15 cellular contexts compared by ENCODE assay signal in genomic region chr17:39852239-39852638, GRCh38. TPM values are rescaled to one million over a fixed set of nuclear protein-coding genes. Genes with fewer than 3 reads are reported as not detected.
DNase-seq lines count a peak whose midpoint lies in the region; ATAC-seq and TF ChIP-seq lines count a peak whose summit lies in the region.
"Had no signal": no experiment of that assay in that cellular context is flagged by ENCODE, and none has a peak within 500 bp of the region (broad histone marks: within the 10 kb centered on the region; RNA-seq: fewer than 3 reads in every experiment).

No MANE protein-coding gene starts in this region.

- H3K27ac ChIP-seq in CD4-positive, alpha-beta T cell (ENCODE audit: low read depth, low read length): no peak overlapping the region
- H3K27ac ChIP-seq in GM23248: no peak overlapping the region
- H3K27ac ChIP-seq: left ventricle myocardium inferior, prostate gland, VCaP had no signal

- peak overlapping the region; percentile 18 for H3K27ac Mint-ChIP-seq in CD4-positive, alpha-beta T cell
- H3K27ac Mint-ChIP-seq in T-cell: peak overlapping the region; percentile 78 to 79
- H3K27ac Mint-ChIP-seq in central memory CD8-positive, alpha-beta T cell (ENCODE audit: low read depth): peak overlapping the region; percentile 47
- no peak overlapping the region for H3K27ac Mint-ChIP-seq in glutamatergic neuron (ENCODE audit: unreplicated experiment)
- H3K27ac Mint-ChIP-seq: brain had no signal

- H3K4me1 Mint-ChIP-seq in CD4-positive, alpha-beta T cell (ENCODE audit: low read depth): peaks cover 55% of the 10 kb centered on the region
- H3K4me1 Mint-ChIP-seq in T-cell (peaks cover 63 to 65% (median 63%) of the 10 kb centered on the region in 3 donors), glutamatergic neuron (ENCODE audit: low read depth, unreplicated experiment) (peaks cover 3% of the 10 kb centered on the region)
- peaks cover 43% of the 10 kb centered on the region for H3K4me1 Mint-ChIP-seq in central memory CD8-positive, alpha-beta T cell
- H3K4me1 Mint-ChIP-seq: brain had no signal

- no peak overlapping the region for H3K4me3 ChIP-seq in GM23248
- H3K4me3 ChIP-seq: left ventricle myocardium inferior, prostate gland had no signal

- H3K9me3 Mint-ChIP-seq in CD4-positive, alpha-beta T cell: no peaks in the 10 kb centered on the region
- H3K9me3 Mint-ChIP-seq in T-cell: no peaks in the 10 kb centered on the region
- no peaks in the 10 kb centered on the region for H3K9me3 Mint-ChIP-seq in central memory CD8-positive, alpha-beta T cell
- no peaks in the 10 kb centered on the region for H3K9me3 Mint-ChIP-seq in glutamatergic neuron (ENCODE audit: unreplicated experiment)

- H3F3A ChIP-seq in GM23248 (ENCODE audit: insufficient read depth): no peaks in the 10 kb centered on the region

- H4K20me1 ChIP-seq in GM23248 (ENCODE audit: insufficient read depth): no peaks in the 10 kb centered on the region

- H3K27me3 ChIP-seq in CD4-positive, alpha-beta T cell (ENCODE audit: control insufficient read depth, insufficient read depth, low read length): no peaks in the 10 kb centered on the region
- peaks cover 59% of the 10 kb centered on the region for H3K27me3 ChIP-seq in GM23248 (replicated peaks; ENCODE audit: insufficient read depth)

- H3K9me3 ChIP-seq in CD4-positive, alpha-beta T cell (ENCODE audit: control insufficient read depth, low read length): no peaks in the 10 kb centered on the region
- H3K9me3 ChIP-seq in GM23248 (ENCODE audit: low read depth): no peaks in the 10 kb centered on the region
- H3K9me3 ChIP-seq: left ventricle myocardium inferior, prostate gland had no signal

- no peaks in the 10 kb centered on the region for H3K27me3 Mint-ChIP-seq in CD4-positive, alpha-beta T cell
- no peaks in the 10 kb centered on the region for H3K27me3 Mint-ChIP-seq in T-cell
- no peaks in the 10 kb centered on the region for H3K27me3 Mint-ChIP-seq in central memory CD8-positive, alpha-beta T cell
- H3K27me3 Mint-ChIP-seq in glutamatergic neuron (ENCODE audit: unreplicated experiment): no peaks in the 10 kb centered on the region

- no peak overlapping the region for H3K4me3 Mint-ChIP-seq in CD4-positive, alpha-beta T cell
- H3K4me3 Mint-ChIP-seq in T-cell: peak overlapping the region; percentile 2 to 22 (median 11)
- peak overlapping the region; percentile 26 for H3K4me3 Mint-ChIP-seq in central memory CD8-positive, alpha-beta T cell
- no peak overlapping the region for H3K4me3 Mint-ChIP-seq in glutamatergic neuron (ENCODE audit: unreplicated experiment)
- H3K4me3 Mint-ChIP-seq: brain had no signal

- POLR2A ChIA-PET in CD4-positive, alpha-beta T cell (lab: Charles Lee): interaction anchor here (0.8 to 1.5 kb wide), 4 partner anchors 33 to 97 kb away, joined by 3 to 9 read pairs (median 6); no protein-coding TSS in a partner anchor
- POLR2A ChIA-PET in T-cell (lab: Charles Lee): interaction anchor here (0.5 to 0.7 kb wide), 2 partner anchors 11 to 41 kb away, joined by 3 read pairs; no protein-coding TSS in a partner anchor

- WGBS in GM23248 (ENCODE audit: low coverage in 1 of 2, low lambda C conversion rate in 2 of 2, missing lambda C conversion rate in 2 of 2), 2 experiments: 23 to 25% methylated on average over 3 of the region's 3 CpGs

- no peak for DNase-seq in CD4-positive, alpha-beta T cell
- DNase-seq in GM10266 (ENCODE audit: extremely low spot score) (peak; percentile 29), T-cell (no peak), DMS79 (lab: John Stamatoyannopoulos, UW) (no peak), GM23248 (no peak), glutamatergic neuron (no peak)
- no peak for DNase-seq in central memory CD8-positive, alpha-beta T cell (ENCODE audit: low spot score in 2 of 2)
- DNase-seq: DMS79 treated with DMSO at 0.1 percent for 48 hours, left ventricle myocardium inferior, NCI-H2171 treated with DMSO at 0.1 percent for 48 hours had no signal

- intact Hi-C loops in CD4-positive, alpha-beta T cell (cut with DNase I, micrococcal nuclease): no loop called here

- H3K36me3 ChIP-seq in GM23248 (ENCODE audit: low read depth): no peaks in the 10 kb centered on the region
- H3K36me3 ChIP-seq: left ventricle myocardium inferior, prostate gland had no signal

- H3K36me3 Mint-ChIP-seq in CD4-positive, alpha-beta T cell (ENCODE audit: low read depth): peaks cover 27% of the 10 kb centered on the region
- H3K36me3 Mint-ChIP-seq in T-cell (peaks cover 13% of the 10 kb centered on the region), glutamatergic neuron (ENCODE audit: unreplicated experiment) (no peaks in the 10 kb centered on the region)
- peaks cover 15% of the 10 kb centered on the region for H3K36me3 Mint-ChIP-seq in central memory CD8-positive, alpha-beta T cell (ENCODE audit: insufficient read depth)
- H3K36me3 Mint-ChIP-seq: brain had no signal

- in situ Hi-C loops in GM23248 (cut with MboI): no loop called here

- CTCF ChIA-PET in CD4-positive, alpha-beta T cell (lab: Charles Lee): no interaction called here
- CTCF ChIA-PET in T-cell (lab: Charles Lee): interaction anchor here in 1 of 2 donors (1.1 to 1.2 kb wide), 2 partner anchors 9 to 33 kb away, joined by 3 to 4 read pairs; no protein-coding TSS in a partner anchor

- TF ChIP-seq CTCF in CD4-positive, alpha-beta T cell (IDR thresholded peaks at IDR 0.05): no peak
- TF ChIP-seq CTCF in GM10266 (IDR thresholded peaks at IDR 0.05; ENCODE audit: control insufficient read depth, insufficient read depth, low read depth, missing control alignments) (no peak), glutamatergic neuron (IDR thresholded peaks at IDR 0.05; ENCODE audit: partially characterized antibody, unreplicated experiment) (no peak)

- H3K79me2 ChIP-seq in GM23248 (ENCODE audit: insufficient read depth): no peaks in the 10 kb centered on the region

- no peak for ATAC-seq in CD4-positive, alpha-beta T cell (ENCODE audit: poor library complexity)
- ATAC-seq in T-cell (replicated peaks in 1 of 4): peak in 2 of 4 experiments; percentile 21 to 26
- peak; percentile 24 for ATAC-seq in central memory CD8-positive, alpha-beta T cell (replicated peaks; ENCODE audit: extremely low read depth, poor library complexity, severe bottlenecking)
- no peak for ATAC-seq in GM19351 (IDR thresholded peaks at IDR 0.05; ENCODE audit: unreplicated experiment)

- H3K9me2 ChIP-seq in GM23248 (ENCODE audit: insufficient read depth): no peaks in the 10 kb centered on the region

- H3K4me1 ChIP-seq in GM23248 (ENCODE audit: insufficient read depth): no peaks in the 10 kb centered on the region
- H3K4me1 ChIP-seq: left ventricle myocardium inferior, prostate gland had no signal

- H2AFZ ChIP-seq in GM23248: no peak overlapping the region

- no peak overlapping the region for H3K9ac ChIP-seq in GM23248

- H3K4me2 ChIP-seq in GM23248 (ENCODE audit: unreplicated experiment): no peak overlapping the region

RNA-seq across cellular contexts. Expression of gene IKZF3, which starts 11.9 kb away (rescaled TPM):
- 10 to 100 TPM; 39.7 to 39.9 TPM for total RNA-seq in CD4-positive, alpha-beta T cell
- total RNA-seq in T-cell (100 to 1,000 TPM in 3 of 5 donors, 10 to 100 TPM in 2; 78.1 to 112 (median 108) TPM), glutamatergic neuron (ENCODE audit: unreplicated experiment) (not detected)
- total RNA-seq in GM23248 (2014; rRNA removed; shearing (Covaris generic)): not detected in 2 replicates
- polyA plus RNA-seq in GM23248 (2016; fragmentation: Nextera tagmentation; extraction: Ambion mirVana): 0.09 and 0.11 TPM in 2 replicates
- total RNA-seq: HT1080 had no signal

RNA-seq across cellular contexts. Expression of gene ZPBP2, which starts 15.8 kb away (rescaled TPM):
- not detected for total RNA-seq in CD4-positive, alpha-beta T cell
- under 1 TPM in 1 of 5 donors, not detected in 4; 0.19 TPM for total RNA-seq in T-cell
- not detected in 2 replicates for total RNA-seq in GM23248 (2014; rRNA removed; shearing (Covaris generic))
- polyA plus RNA-seq in GM23248 (2016; fragmentation: Nextera tagmentation; extraction: Ambion mirVana): not detected in 2 replicates
- not detected for total RNA-seq in glutamatergic neuron (ENCODE audit: unreplicated experiment)
- total RNA-seq: HT1080, left ventricle myocardium inferior had no signal

Comparison
In these comparisons a context has a peak if more than half of its experiments do, and no peak if none do; other contexts are left out.
1. H3K4me3 Mint-ChIP-seq: peak in T-cell (3 of 3) and central memory CD8-positive, alpha-beta T cell (single experiment); none in CD4-positive, alpha-beta T cell (single experiment) and glutamatergic neuron (single experiment).
2. RNA of gene IKZF3, which starts 11.9 kb away (total RNA-seq): 78.1 to 112 TPM in T-cell and 39.7 to 39.9 TPM in CD4-positive, alpha-beta T cell; not detected in GM23248 and not detected in glutamatergic neuron (single experiment); every median in the first group is over 10 times any median in the second.